8 cellular contexts compared by ENCODE assay signal in the genomic region with DNA sequence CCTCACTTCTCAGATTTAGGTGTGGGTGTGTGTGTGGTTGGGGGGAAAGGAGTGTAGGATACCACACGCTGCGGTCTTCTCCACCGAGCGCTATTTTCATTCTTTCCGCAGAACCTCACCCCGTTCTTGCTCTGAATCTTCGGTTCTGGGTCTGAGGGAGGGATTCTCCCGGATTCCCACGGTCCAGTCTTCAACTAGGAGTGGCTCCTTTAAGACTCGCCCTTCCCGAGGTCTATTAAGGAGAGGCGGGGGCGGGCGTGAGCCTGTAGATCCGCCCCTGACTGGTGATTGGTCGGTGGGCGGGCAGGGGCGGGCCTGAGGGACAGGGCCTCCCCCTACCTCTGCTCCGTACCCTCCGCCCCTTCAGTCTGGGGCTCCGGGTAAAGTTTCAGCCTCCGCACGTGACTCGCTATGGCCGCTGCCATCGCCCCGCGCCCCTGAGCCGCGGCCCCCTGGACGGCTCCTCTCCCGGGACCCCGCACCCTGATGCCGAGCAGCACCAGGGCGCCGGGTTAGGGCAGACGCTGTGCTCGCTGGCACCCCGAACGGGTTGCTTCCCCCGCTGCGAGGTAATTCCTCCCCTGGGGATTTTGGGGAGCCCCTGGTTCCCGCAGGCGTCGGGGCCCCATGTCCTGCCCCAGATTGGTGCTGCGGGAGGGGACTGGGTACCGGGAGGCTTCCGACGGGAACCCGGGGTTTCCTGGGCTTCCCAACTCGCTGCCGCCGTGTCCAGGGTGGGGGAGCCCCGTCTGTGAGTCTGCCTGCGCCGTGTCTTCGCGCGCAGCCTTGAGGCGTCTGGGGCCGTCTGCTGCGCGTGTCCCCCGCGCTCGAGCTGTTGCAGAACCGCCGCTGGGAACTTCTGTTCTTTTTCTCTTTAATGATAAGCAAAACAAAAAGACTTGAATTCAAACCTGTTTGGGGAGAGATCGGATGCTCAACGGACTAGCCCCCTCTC. TPM values are rescaled to one million over a fixed set of nuclear protein-coding genes. Genes with fewer than 3 reads are reported as not detected.
A peak's percentile ranks its signal among the peaks of the same experiment; 100 is the strongest.
DNase-seq lines count a peak whose midpoint lies in the region; ATAC-seq, FAIRE-seq and TF ChIP-seq lines count a peak whose summit lies in the region.

No MANE protein-coding gene starts in this region.

- no peak for TF ChIP-seq EP300 in A549 (IDR thresholded peaks at IDR 0.05)

- in situ Hi-C loops in mammary epithelial cell (cut with MboI; ENCODE audit: low sequenced_read_pairs in 2 of 2) = no loop called here

- dilution Hi-C loops in mammary epithelial cell (cut with HindIII; ENCODE audit: low sequenced_read_pairs) = loop anchor here (5.0 kb wide), 2 partner anchors 51 to 224 kb away; no protein-coding TSS in a partner anchor

- intact Hi-C loops in mammary epithelial cell (cut with micrococcal nuclease) = loop anchor here (1.0 to 10.0 kb wide), 3 partner anchors 15 to 293 kb away; no protein-coding TSS in a partner anchor

- no peaks in the 10 kb centered on the region for H3K36me3 ChIP-seq in mammary epithelial cell (ENCODE audit: insufficient read depth, low read length)

- peak overlapping the region; percentile 67 for H2AFZ ChIP-seq in mammary epithelial cell (ENCODE audit: low read depth, low read length)

- TF ChIP-seq CTCF in A549 (IDR thresholded peaks at IDR 0.05) (no peak), WI38 (IDR thresholded peaks at IDR 0.05; ENCODE audit: low read depth, low read length) (no peak), mammary epithelial cell (conservative IDR thresholded peaks at IDR 0.05 in 1 of 2, IDR thresholded peaks at IDR 0.05 in 1 of 2; ENCODE audit: extremely low read depth in 1 of 2, insufficient read depth in 1 of 2, low read depth in 1 of 2, low read length in 2 of 2) (no peak)

- H3K9me3 ChIP-seq in A549 (no peaks in the 10 kb centered on the region), mammary epithelial cell (replicated peaks; ENCODE audit: insufficient read depth, low read length) (no peaks in the 10 kb centered on the region)

- H4K20me1 ChIP-seq in mammary epithelial cell (ENCODE audit: insufficient read depth, low read length) = no peaks in the 10 kb centered on the region

- H3K4me2 ChIP-seq in A549 (peak overlapping the region; percentile 99), mammary epithelial cell (ENCODE audit: insufficient read depth, low read depth, low read length) (peak overlapping the region; percentile 94)

- BruUV-seq in mammary epithelial cell (replicated peaks; lab: Mats Ljungman, UMichigan) = TSS peak; percentile 64

- TF ChIP-seq RAD21 in A549 (conservative IDR thresholded peaks at IDR 0.05 in 1 of 2, IDR thresholded peaks at IDR 0.05 in 1 of 2) = no peak

- under 1% methylated on average over 43 of the region's 70 CpGs for WGBS in A549 (ENCODE audit: missing lambda C conversion rate)
- 0% methylated on average over 5 of the region's 70 CpGs for WGBS in mammary epithelial cell (ENCODE audit: low coverage, missing lambda C conversion rate)

- POLR2A ChIA-PET in A549 (lab: Yijun Ruan, JAX) = interaction anchor here (0.6 to 1.6 kb wide), 9 partner anchors 11 to 1370 kb away, joined by 3 to 14 read pairs (median 4); a partner anchor contains a TSS

- CTCF ChIA-PET in A549 (lab: Yijun Ruan, JAX) = interaction anchor here (0.8 to 50.4 kb wide), 9 partner anchors 0 to 1370 kb away, joined by 3 to 2395 read pairs (median 7); a partner anchor contains a TSS
- CTCF ChIA-PET in mammary epithelial cell (lab: Charles Lee; ENCODE audit: low non-redundant PET) = no interaction called here

- peak; percentile 98 to 99 for DNase-seq in A549 (ENCODE audit: low read depth in 1 of 2, low spot score in 1 of 2)
- DNase-seq in NCI-H2196 (lab: John Stamatoyannopoulos, UW; ENCODE audit: unreplicated experiment) = peak; percentile 75
- DNase-seq in mammary epithelial cell = peak; percentile 96
- DNase-seq in inferior parietal cortex (ENCODE audit: extremely low spot score) = peak; percentile 91
- peak; percentile 93 for DNase-seq in smooth muscle cell of the brain vasculature (ENCODE audit: low read depth, low spot score)

- H3K4me3 ChIP-seq in A549 (peak overlapping the region; percentile 81), WI38 (ENCODE audit: low read depth, low read length) (peak overlapping the region; percentile 99), mammary epithelial cell (replicated peaks in 1 of 3; ENCODE audit: insufficient read depth in 1 of 3, low read depth in 2 of 3, low read length in 3 of 3) (peak overlapping the region; percentile 76 to 81 (median 77))

- H3K79me2 ChIP-seq in mammary epithelial cell (ENCODE audit: insufficient read depth, low read length) = peaks cover 51% of the 10 kb centered on the region

- H3K27me3 ChIP-seq in mammary epithelial cell (ENCODE audit: insufficient read depth, low read length) = no peaks in the 10 kb centered on the region

- FAIRE-seq in A549 (lab: Jason Lieb, UNC) = no peak

- H3K4me1 ChIP-seq in A549 = peaks cover 86% of the 10 kb centered on the region
- peaks cover 75% of the 10 kb centered on the region for H3K4me1 ChIP-seq in mammary epithelial cell (ENCODE audit: insufficient read depth, low read length)

- H3K9ac ChIP-seq in mammary epithelial cell (ENCODE audit: insufficient read depth, low read length) = peak overlapping the region; percentile 89

- ATAC-seq in A549 = peak; percentile 69 to 87
- ATAC-seq in GM18861 (IDR thresholded peaks at IDR 0.05; ENCODE audit: unreplicated experiment) = peak; percentile 33
- peak; percentile 59 for ATAC-seq in HG03097 (IDR thresholded peaks at IDR 0.05; ENCODE audit: low FRiP score, unreplicated experiment)

- TF ChIP-seq POLR2A in A549 (IDR thresholded peaks at IDR 0.05; ENCODE audit: low read length) = peak; percentile 9

- peak overlapping the region; percentile 95 to 97 for H3K27ac ChIP-seq in A549
- peak overlapping the region; percentile 73 for H3K27ac ChIP-seq in mammary epithelial cell (ENCODE audit: insufficient read depth, low read depth, low read length)

TF ChIP-seq in A549, 52 proteins besides CTCF, POLR2A, EP300 and RAD21 (continues in another document):
- TF ChIP-seq FOSL2 (IDR thresholded peaks at IDR 0.05) (no peak), FOSL2 (CRISPR knock-in tag; IDR thresholded peaks at IDR 0.05) (0 out of 2 replicates have a peak, but pooled peaks have one; percentile 14), MYC (IDR thresholded peaks at IDR 0.05; ENCODE audit: borderline replicate concordance, low read length) (0 out of 2 replicates have a peak, but pooled peaks have one; percentile 26)
- TF ChIP-seq, protein P1, sequence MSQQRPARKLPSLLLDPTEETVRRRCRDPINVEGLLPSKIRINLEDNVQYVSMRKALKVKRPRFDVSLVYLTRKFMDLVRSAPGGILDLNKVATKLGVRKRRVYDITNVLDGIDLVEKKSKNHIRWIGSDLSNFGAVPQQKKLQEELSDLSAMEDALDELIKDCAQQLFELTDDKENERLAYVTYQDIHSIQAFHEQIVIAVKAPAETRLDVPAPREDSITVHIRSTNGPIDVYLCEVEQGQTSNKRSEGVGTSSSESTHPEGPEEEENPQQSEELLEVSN (IDR thresholded peaks at IDR 0.05; ENCODE audit: borderline replicate concordance, low read depth) = peak; percentile 85

RNA-seq across cellular contexts. Expression of a gene that starts 9.2 kb away (rescaled TPM):
- polyA plus RNA-seq in A549 (2011; rRNA removed) = 8.6 and 9.9 TPM in 2 replicates
- 6.5 and 11.0 TPM in 2 replicates for polyA plus RNA-seq in A549 (2012; cell fraction: cytosol; rRNA removed)
- polyA plus RNA-seq in A549 (2012; cell fraction: nucleus; rRNA removed) = 17.6 and 21.1 TPM in 2 replicates
- 17.2 to 18.5 TPM (median 17.9 TPM) in 3 replicates for polyA plus RNA-seq in A549 (2017; fragmentation: RNase III; extraction: RNeasy Plus Mini Kit Qiagen cat#74134 plus additional on column Dnase treatment)
- 11.6 and 12.9 TPM in 2 replicates for polyA minus RNA-seq in A549 (2011; rRNA and poly(A)+ RNA removed)
- total RNA-seq in mammary epithelial cell = 10 to 100 TPM; 12.7 to 26.6 TPM
- 6.9 TPM for polyA plus RNA-seq in mammary epithelial cell
- 18.5 TPM for polyA minus RNA-seq in mammary epithelial cell

RNA-seq across cellular contexts. Expression of a gene that starts 30.5 kb away (rescaled TPM):
- polyA plus RNA-seq in A549 (2011; rRNA removed) (71.4 and 79.5 TPM in 2 replicates), A549 (2017; fragmentation: RNase III; extraction: RNeasy Plus Mini Kit Qiagen cat#74134 plus additional on column Dnase treatment) (66.6 to 67.5 TPM (median 67.0 TPM) in 3 replicates), mammary epithelial cell (53.9 TPM)
- 41.7 and 44.4 TPM in 2 replicates for polyA plus RNA-seq in A549 (2012; cell fraction: cytosol; rRNA removed)
- 29.8 and 45.7 TPM in 2 replicates for polyA plus RNA-seq in A549 (2012; cell fraction: nucleus; rRNA removed)
- 27.0 and 28.3 TPM in 2 replicates for polyA minus RNA-seq in A549 (2011; rRNA and poly(A)+ RNA removed)
- 10 to 100 TPM in 1 of 2 donors, 1 to 10 TPM in 1; 5.2 to 61.8 TPM for total RNA-seq in mammary epithelial cell
- polyA minus RNA-seq in mammary epithelial cell = 22.7 TPM

RNA-seq across cellular contexts. Expression of a gene that starts 46.4 kb away (rescaled TPM):
- 0.09 TPM in 1 of 2 replicates, not detected in the other for polyA plus RNA-seq in A549 (2011; rRNA removed)
- polyA plus RNA-seq in A549 (2012; cell fraction: cytosol; rRNA removed) = 0.21 and 0.41 TPM in 2 replicates
- 0.36 and 0.82 TPM in 2 replicates for polyA plus RNA-seq in A549 (2012; cell fraction: nucleus; rRNA removed)
- 0.40 to 1.2 TPM (median 0.70 TPM) in 3 replicates for polyA plus RNA-seq in A549 (2017; fragmentation: RNase III; extraction: RNeasy Plus Mini Kit Qiagen cat#74134 plus additional on column Dnase treatment)
- polyA minus RNA-seq in A549 (2011; rRNA and poly(A)+ RNA removed) = not detected in 2 replicates
- under 1 TPM in 1 of 2 donors, not detected in 1; 0.67 TPM for total RNA-seq in mammary epithelial cell
- polyA plus RNA-seq in mammary epithelial cell = not detected
- polyA minus RNA-seq in mammary epithelial cell = 0.57 TPM

Comparison
In these comparisons a context has a peak if more than half of its experiments do, and no peak if none do; other contexts are left out.
1. Peak in every context shown above with its lines: DNase-seq, ATAC-seq, H3K4me3 ChIP-seq and H3K27ac ChIP-seq.